In genomic region chr6:110864816-110865215, GRCh38 we compare ENCODE assay signal across 13 cellular contexts.
"Had no signal": no experiment of that assay in that cellular context is flagged by ENCODE, and none has a peak within 500 bp of the region (broad histone marks: within the 10 kb centered on the region; RNA-seq: fewer than 3 reads in every experiment).

No MANE protein-coding gene starts in this region.

- DNase-seq: activated CD4-positive, alpha-beta T cell treated with anti-CD3 and anti-CD28 coated beads, Interleukin-2, amount 10 ng/mL, durations not matched to agents 24 days and 14 days; activated CD4-positive, CD25-positive, alpha-beta regulatory T cell; activated naive CD4-positive, alpha-beta T cell; aorta; cortex of kidney; effector CD4-positive, alpha-beta T cell; foreskin melanocyte; kidney glomerular epithelial cell; stimulated activated CD4-positive, alpha-beta T cell treated with anti-CD3 and anti-CD28 coated beads, Interleukin-2, amount 100 ng/mL, for 48 hours; stimulated activated naive B cell treated with anti-CD40 and anti-IgM and Interleukin-4, amounts not matched to agents 10 μg/mL and 1 μg/mL and 100 μg/mL, for 72 hours; thyroid gland had no signal

- H3K27ac Mint-ChIP-seq: activated CD4-positive, alpha-beta T cell treated with anti-CD3 and anti-CD28 coated beads, Interleukin-2, amount 10 ng/mL, durations not matched to agents 24 days and 14 days; stimulated activated naive B cell treated with anti-CD40 and anti-IgM and Interleukin-4, amounts not matched to agents 10 μg/mL and 1 μg/mL and 100 μg/mL, for 72 hours had no signal

- H3K36me3 ChIP-seq: thyroid gland had no signal

- H3K9me3 Mint-ChIP-seq: activated CD4-positive, alpha-beta T cell treated with anti-CD3 and anti-CD28 coated beads, Interleukin-2, amount 10 ng/mL, durations not matched to agents 24 days and 14 days; neural crest cell; stimulated activated naive B cell treated with anti-CD40 and anti-IgM and Interleukin-4, amounts not matched to agents 10 μg/mL and 1 μg/mL and 100 μg/mL, for 72 hours had no signal

- H3K27me3 Mint-ChIP-seq: activated CD4-positive, alpha-beta T cell treated with anti-CD3 and anti-CD28 coated beads, Interleukin-2, amount 10 ng/mL, durations not matched to agents 24 days and 14 days; stimulated activated naive B cell treated with anti-CD40 and anti-IgM and Interleukin-4, amounts not matched to agents 10 μg/mL and 1 μg/mL and 100 μg/mL, for 72 hours had no signal

- H3K4me3 Mint-ChIP-seq: activated CD4-positive, alpha-beta T cell treated with anti-CD3 and anti-CD28 coated beads, Interleukin-2, amount 10 ng/mL, durations not matched to agents 24 days and 14 days; neural crest cell; stimulated activated naive B cell treated with anti-CD40 and anti-IgM and Interleukin-4, amounts not matched to agents 10 μg/mL and 1 μg/mL and 100 μg/mL, for 72 hours had no signal

- FAIRE-seq: endothelial cell of umbilical vein had no signal

- ATAC-seq: stimulated activated naive B cell treated with anti-CD40 and anti-IgM and Interleukin-4, amounts not matched to agents 10 μg/mL and 1 μg/mL and 100 μg/mL, for 72 hours had no signal

- H3K36me3 Mint-ChIP-seq: stimulated activated naive B cell treated with anti-CD40 and anti-IgM and Interleukin-4, amounts not matched to agents 10 μg/mL and 1 μg/mL and 100 μg/mL, for 72 hours had no signal

- H3K4me3 ChIP-seq: thyroid gland had no signal

- H3K27me3 ChIP-seq: thyroid gland had no signal

- H3K27ac ChIP-seq: thyroid gland had no signal
